18 cellular contexts compared by ENCODE assay signal in the genomic region with DNA sequence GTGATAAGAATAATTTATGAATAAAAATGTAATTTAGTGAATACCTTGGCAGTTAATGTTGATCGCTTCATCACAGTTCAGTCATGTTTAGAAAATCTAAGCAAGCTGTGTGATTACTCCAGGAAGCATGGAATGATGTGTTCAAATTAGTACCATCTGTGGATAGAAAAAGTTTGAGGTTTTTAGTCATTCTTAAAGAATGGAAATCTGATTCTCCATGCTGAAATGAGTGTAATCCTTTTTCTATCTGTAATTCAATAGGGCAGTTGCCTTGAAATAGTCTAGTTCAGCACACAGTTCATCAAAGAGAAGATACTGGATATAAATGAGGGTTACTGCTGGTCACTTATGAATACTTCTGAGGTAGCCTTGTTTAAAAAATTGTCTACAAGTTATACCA.
DNase-seq lines count a peak whose midpoint lies in the region; ATAC-seq and TF ChIP-seq lines count a peak whose summit lies in the region.
"Had no signal": no experiment of that assay in that cellular context is flagged by ENCODE, and none has a peak within 500 bp of the region (broad histone marks: within the 10 kb centered on the region; RNA-seq: fewer than 3 reads in every experiment).

No MANE protein-coding gene starts in this region.

- H3K4me3 Mint-ChIP-seq in stimulated activated memory B cell treated with anti-CD40 and anti-IgM and Interleukin-4, amounts not matched to agents 10 μg/mL and 1 μg/mL and 100 μg/mL, for 72 hours: no peak overlapping the region
- no peak overlapping the region for H3K4me3 Mint-ChIP-seq in CD4-positive, alpha-beta T cell
- H3K4me3 Mint-ChIP-seq: activated CD4-positive, alpha-beta memory T cell treated with anti-CD3 and anti-CD28 coated beads, Interleukin-2, amount 10 ng/mL, durations not matched to agents 7 days and 5 days; activated naive CD4-positive, alpha-beta T cell treated with anti-CD3 and anti-CD28 coated beads for 36 hours; dendritic cell treated with granulocyte-macrophage colony-stimulating factor and Interleukin-4, amounts not matched to agents 40 ng/mL and 50 ng/mL, for 4 days; IgD-negative memory B cell; stimulated activated naive CD8-positive, alpha-beta T cell treated with anti-CD3 and anti-CD28 coated beads, Interleukin-15, amount 100 ng/mL, for 72 hours; T-helper 17 cell had no signal

- no peak for TF ChIP-seq CTCF in CD4-positive, alpha-beta T cell (IDR thresholded peaks at IDR 0.05)

- H3K4me1 ChIP-seq in SJSA1 (replicated peaks): peaks cover 33% of the 10 kb centered on the region

- H3K36me3 ChIP-seq in SJSA1: no peaks in the 10 kb centered on the region

- no peaks in the 10 kb centered on the region for H3K27me3 Mint-ChIP-seq in stimulated activated memory B cell treated with anti-CD40 and anti-IgM and Interleukin-4, amounts not matched to agents 10 μg/mL and 1 μg/mL and 100 μg/mL, for 72 hours
- no peaks in the 10 kb centered on the region for H3K27me3 Mint-ChIP-seq in CD4-positive, alpha-beta T cell
- H3K27me3 Mint-ChIP-seq: activated CD4-positive, alpha-beta memory T cell treated with anti-CD3 and anti-CD28 coated beads, Interleukin-2, amount 10 ng/mL, durations not matched to agents 7 days and 5 days; dendritic cell treated with granulocyte-macrophage colony-stimulating factor and Interleukin-4, amounts not matched to agents 40 ng/mL and 50 ng/mL, for 4 days; IgD-negative memory B cell; stimulated activated naive CD8-positive, alpha-beta T cell treated with anti-CD3 and anti-CD28 coated beads, Interleukin-15, amount 100 ng/mL, for 72 hours; T-helper 17 cell had no signal

- no peak overlapping the region for H3K27ac Mint-ChIP-seq in stimulated activated memory B cell treated with anti-CD40 and anti-IgM and Interleukin-4, amounts not matched to agents 10 μg/mL and 1 μg/mL and 100 μg/mL, for 72 hours
- no peak overlapping the region for H3K27ac Mint-ChIP-seq in CD4-positive, alpha-beta T cell
- H3K27ac Mint-ChIP-seq: activated CD4-positive, alpha-beta memory T cell treated with anti-CD3 and anti-CD28 coated beads, Interleukin-2, amount 10 ng/mL, durations not matched to agents 7 days and 5 days; activated naive CD4-positive, alpha-beta T cell treated with anti-CD3 and anti-CD28 coated beads for 36 hours; dendritic cell treated with granulocyte-macrophage colony-stimulating factor and Interleukin-4, amounts not matched to agents 40 ng/mL and 50 ng/mL, for 4 days; IgD-negative memory B cell; stimulated activated naive CD8-positive, alpha-beta T cell treated with anti-CD3 and anti-CD28 coated beads, Interleukin-15, amount 100 ng/mL, for 72 hours; T-helper 17 cell had no signal

- no peaks in the 10 kb centered on the region for H3K36me3 Mint-ChIP-seq in stimulated activated memory B cell treated with anti-CD40 and anti-IgM and Interleukin-4, amounts not matched to agents 10 μg/mL and 1 μg/mL and 100 μg/mL, for 72 hours
- no peaks in the 10 kb centered on the region for H3K36me3 Mint-ChIP-seq in CD4-positive, alpha-beta T cell (ENCODE audit: low read depth)
- H3K36me3 Mint-ChIP-seq: IgD-negative memory B cell had no signal

- H3K9me3 ChIP-seq in SJSA1 (replicated peaks): no peaks in the 10 kb centered on the region
- H3K9me3 ChIP-seq in CD4-positive, alpha-beta T cell (ENCODE audit: control insufficient read depth, low read length): no peaks in the 10 kb centered on the region

- CTCF ChIA-PET in CD4-positive, alpha-beta T cell (lab: Charles Lee): no interaction called here

- H3K4me3 ChIP-seq in SJSA1: peak overlapping the region; percentile 29
- H3K4me3 ChIP-seq: GM12878, lung had no signal

- intact Hi-C loops in CD4-positive, alpha-beta T cell (cut with DNase I, micrococcal nuclease): no loop called here

- H3K27me3 ChIP-seq in SJSA1 (replicated peaks): no peaks in the 10 kb centered on the region
- H3K27me3 ChIP-seq in CD4-positive, alpha-beta T cell (ENCODE audit: control insufficient read depth, insufficient read depth, low read length): no peaks in the 10 kb centered on the region

- no peak for ATAC-seq in stimulated activated memory B cell treated with anti-CD40 and anti-IgM and Interleukin-4, amounts not matched to agents 10 μg/mL and 1 μg/mL and 100 μg/mL, for 72 hours
- no peak for ATAC-seq in CD4-positive, alpha-beta T cell (ENCODE audit: poor library complexity)
- ATAC-seq: GM12878; stimulated activated naive CD8-positive, alpha-beta T cell treated with anti-CD3 and anti-CD28 coated beads, Interleukin-15, amount 100 ng/mL, for 72 hours; T-helper 17 cell had no signal

- POLR2A ChIA-PET in CD4-positive, alpha-beta T cell (lab: Charles Lee): no interaction called here

- H3K4me1 Mint-ChIP-seq in stimulated activated memory B cell treated with anti-CD40 and anti-IgM and Interleukin-4, amounts not matched to agents 10 μg/mL and 1 μg/mL and 100 μg/mL, for 72 hours: no peaks in the 10 kb centered on the region
- no peaks in the 10 kb centered on the region for H3K4me1 Mint-ChIP-seq in CD4-positive, alpha-beta T cell (ENCODE audit: low read depth)
- H3K4me1 Mint-ChIP-seq: activated CD4-positive, alpha-beta memory T cell treated with anti-CD3 and anti-CD28 coated beads, Interleukin-2, amount 10 ng/mL, durations not matched to agents 7 days and 5 days; IgD-negative memory B cell; stimulated activated naive CD8-positive, alpha-beta T cell treated with anti-CD3 and anti-CD28 coated beads, Interleukin-15, amount 100 ng/mL, for 72 hours; T-helper 17 cell had no signal

- DNase-seq in GM03348 (ENCODE audit: low spot score): peak; percentile 80
- peak in 1 of 2 experiments; percentile 90 for DNase-seq in SJSA1 (ENCODE audit: low read depth in 1 of 2, low spot score in 2 of 2)
- peak; percentile 91 for DNase-seq in fibroblast of gingiva (ENCODE audit: low read depth)
- peak; percentile 80 for DNase-seq in renal cortical epithelial cell (ENCODE audit: low read depth)
- DNase-seq in NCI-H524 treated with DMSO at 0.1 percent for 48 hours (lab: John Stamatoyannopoulos, UW): no peak
- DNase-seq in SHP77 treated with DMSO at 0.1 percent for 48 hours (lab: John Stamatoyannopoulos, UW): no peak
- DNase-seq in CD4-positive, alpha-beta T cell: no peak
- DNase-seq: activated CD4-positive, alpha-beta memory T cell treated with anti-CD3 and anti-CD28 coated beads, Interleukin-2, amount 10 ng/mL, durations not matched to agents 7 days and 5 days; activated naive CD4-positive, alpha-beta T cell treated with anti-CD3 and anti-CD28 coated beads for 36 hours; H7; NCI-H1694; stimulated activated naive CD8-positive, alpha-beta T cell treated with anti-CD3 and anti-CD28 coated beads, Interleukin-15, amount 100 ng/mL, for 72 hours; T-helper 17 cell had no signal

- peaks cover 3% of the 10 kb centered on the region for H3K9me3 Mint-ChIP-seq in stimulated activated memory B cell treated with anti-CD40 and anti-IgM and Interleukin-4, amounts not matched to agents 10 μg/mL and 1 μg/mL and 100 μg/mL, for 72 hours
- H3K9me3 Mint-ChIP-seq in CD4-positive, alpha-beta T cell: peaks cover 8% of the 10 kb centered on the region

- peak overlapping the region; percentile 99 for H3K27ac ChIP-seq in SJSA1
- H3K27ac ChIP-seq in CD4-positive, alpha-beta T cell (ENCODE audit: low read depth, low read length): no peak overlapping the region

Comparison
In these comparisons a context has a peak if more than half of its experiments do, and no peak if none do; other contexts are left out.
1. DNase-seq: peak in GM03348 (single experiment), fibroblast of gingiva (single experiment) and renal cortical epithelial cell (single experiment); none in NCI-H524 treated with DMSO at 0.1 percent for 48 hours (single experiment), SHP77 treated with DMSO at 0.1 percent for 48 hours (single experiment) and CD4-positive, alpha-beta T cell (0 of 10).